ENCODE assay signal across 1 cellular context in the genomic region with DNA sequence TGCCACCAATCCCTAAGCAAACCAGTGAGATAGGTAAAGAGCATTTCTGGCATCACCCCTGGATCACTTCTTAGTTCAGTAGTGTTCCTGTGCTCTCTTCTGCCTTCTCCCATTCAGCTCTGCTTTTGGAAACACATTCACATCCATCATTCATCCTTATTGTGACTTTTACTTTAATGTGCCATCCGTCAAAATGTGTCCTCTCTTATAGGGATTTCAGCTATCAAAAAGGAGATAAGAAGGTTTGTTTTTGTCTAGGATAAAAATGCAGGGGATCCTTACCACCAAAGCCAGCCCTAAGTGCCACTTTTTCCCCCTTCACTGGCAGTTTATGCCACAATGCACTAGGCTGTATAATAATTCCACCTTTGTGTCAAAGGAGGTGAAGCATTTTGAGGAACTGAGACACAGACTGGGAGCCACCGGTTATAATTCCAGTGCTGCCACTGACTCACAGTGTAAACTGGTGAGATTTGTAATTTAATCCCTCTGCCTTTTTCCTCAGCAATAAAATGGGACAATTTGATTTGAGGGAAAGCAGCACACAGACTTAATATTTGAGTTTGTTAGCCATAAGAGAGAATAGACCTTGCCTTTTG.
TF ChIP-seq lines count a peak whose summit lies in the region.

No MANE protein-coding gene starts in this region.

TF ChIP-seq in HEK293, 187 proteins besides CTCF, POLR2A, EP300 and RAD21 (continued from another document):
- TF ChIP-seq, protein P1, sequence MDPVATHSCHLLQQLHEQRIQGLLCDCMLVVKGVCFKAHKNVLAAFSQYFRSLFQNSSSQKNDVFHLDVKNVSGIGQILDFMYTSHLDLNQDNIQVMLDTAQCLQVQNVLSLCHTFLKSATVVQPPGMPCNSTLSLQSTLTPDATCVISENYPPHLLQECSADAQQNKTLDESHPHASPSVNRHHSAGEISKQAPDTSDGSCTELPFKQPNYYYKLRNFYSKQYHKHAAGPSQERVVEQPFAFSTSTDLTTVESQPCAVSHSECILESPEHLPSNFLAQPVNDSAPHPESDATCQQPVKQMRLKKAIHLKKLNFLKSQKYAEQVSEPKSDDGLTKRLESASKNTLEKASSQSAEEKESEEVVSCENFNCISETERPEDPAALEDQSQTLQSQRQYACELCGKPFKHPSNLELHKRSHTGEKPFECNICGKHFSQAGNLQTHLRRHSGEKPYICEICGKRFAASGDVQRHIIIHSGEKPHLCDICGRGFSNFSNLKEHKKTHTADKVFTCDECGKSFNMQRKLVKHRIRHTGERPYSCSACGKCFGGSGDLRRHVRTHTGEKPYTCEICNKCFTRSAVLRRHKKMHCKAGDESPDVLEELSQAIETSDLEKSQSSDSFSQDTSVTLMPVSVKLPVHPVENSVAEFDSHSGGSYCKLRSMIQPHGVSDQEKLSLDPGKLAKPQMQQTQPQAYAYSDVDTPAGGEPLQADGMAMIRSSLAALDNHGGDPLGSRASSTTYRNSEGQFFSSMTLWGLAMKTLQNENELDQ (tag by site-specific recombination; IDR thresholded peaks at IDR 0.05; ENCODE audit: low read depth): no peak
- peak; percentile 88 for TF ChIP-seq FEZF1 (tag by site-specific recombination; IDR thresholded peaks at IDR 0.05)
- peak; percentile 49; the same call in 1 of the 2 replicates for TF ChIP-seq ZNF10 (tag by site-specific recombination; IDR thresholded peaks at IDR 0.05)
- peak; percentile 40; the same call in 1 of the 2 replicates for TF ChIP-seq IKZF3 (tag by site-specific recombination; IDR thresholded peaks at IDR 0.05)
- 0 out of 2 replicates have a peak, but pooled peaks have one; percentile 30 for TF ChIP-seq ZNF843 (tag by site-specific recombination; IDR thresholded peaks at IDR 0.05)
- TF ChIP-seq, protein P2, sequence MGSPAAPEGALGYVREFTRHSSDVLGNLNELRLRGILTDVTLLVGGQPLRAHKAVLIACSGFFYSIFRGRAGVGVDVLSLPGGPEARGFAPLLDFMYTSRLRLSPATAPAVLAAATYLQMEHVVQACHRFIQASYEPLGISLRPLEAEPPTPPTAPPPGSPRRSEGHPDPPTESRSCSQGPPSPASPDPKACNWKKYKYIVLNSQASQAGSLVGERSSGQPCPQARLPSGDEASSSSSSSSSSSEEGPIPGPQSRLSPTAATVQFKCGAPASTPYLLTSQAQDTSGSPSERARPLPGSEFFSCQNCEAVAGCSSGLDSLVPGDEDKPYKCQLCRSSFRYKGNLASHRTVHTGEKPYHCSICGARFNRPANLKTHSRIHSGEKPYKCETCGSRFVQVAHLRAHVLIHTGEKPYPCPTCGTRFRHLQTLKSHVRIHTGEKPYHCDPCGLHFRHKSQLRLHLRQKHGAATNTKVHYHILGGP (tag by site-specific recombination; IDR thresholded peaks at IDR 0.05): no peak
- TF ChIP-seq ZNF600 (tag by site-specific recombination; IDR thresholded peaks at IDR 0.05): peak; percentile 53; the same call in 1 of the 2 replicates
- TF ChIP-seq SP3 (tag by site-specific recombination; IDR thresholded peaks at IDR 0.05): no peak
- no peak for TF ChIP-seq ZBTB1 (tag by site-specific recombination; IDR thresholded peaks at IDR 0.05)
- peak; percentile 79; the same call in 1 of the 2 replicates for TF ChIP-seq ZBTB20 (tag by site-specific recombination; IDR thresholded peaks at IDR 0.05)
- TF ChIP-seq ZNF423 (tag by site-specific recombination; IDR thresholded peaks at IDR 0.05): 0 out of 2 replicates have a peak, but pooled peaks have one; percentile 12
- TF ChIP-seq ZSCAN30 (tag by site-specific recombination; IDR thresholded peaks at IDR 0.05): peak; percentile 65; the same call in 1 of the 2 replicates
- no peak for TF ChIP-seq ZNF610 (tag by site-specific recombination; IDR thresholded peaks at IDR 0.05; ENCODE audit: borderline replicate concordance)
- TF ChIP-seq, protein P3, sequence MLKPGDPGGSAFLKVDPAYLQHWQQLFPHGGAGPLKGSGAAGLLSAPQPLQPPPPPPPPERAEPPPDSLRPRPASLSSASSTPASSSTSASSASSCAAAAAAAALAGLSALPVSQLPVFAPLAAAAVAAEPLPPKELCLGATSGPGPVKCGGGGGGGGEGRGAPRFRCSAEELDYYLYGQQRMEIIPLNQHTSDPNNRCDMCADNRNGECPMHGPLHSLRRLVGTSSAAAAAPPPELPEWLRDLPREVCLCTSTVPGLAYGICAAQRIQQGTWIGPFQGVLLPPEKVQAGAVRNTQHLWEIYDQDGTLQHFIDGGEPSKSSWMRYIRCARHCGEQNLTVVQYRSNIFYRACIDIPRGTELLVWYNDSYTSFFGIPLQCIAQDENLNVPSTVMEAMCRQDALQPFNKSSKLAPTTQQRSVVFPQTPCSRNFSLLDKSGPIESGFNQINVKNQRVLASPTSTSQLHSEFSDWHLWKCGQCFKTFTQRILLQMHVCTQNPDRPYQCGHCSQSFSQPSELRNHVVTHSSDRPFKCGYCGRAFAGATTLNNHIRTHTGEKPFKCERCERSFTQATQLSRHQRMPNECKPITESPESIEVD (tag by site-specific recombination; IDR thresholded peaks at IDR 0.05): peak; percentile 67
- TF ChIP-seq, protein P4, sequence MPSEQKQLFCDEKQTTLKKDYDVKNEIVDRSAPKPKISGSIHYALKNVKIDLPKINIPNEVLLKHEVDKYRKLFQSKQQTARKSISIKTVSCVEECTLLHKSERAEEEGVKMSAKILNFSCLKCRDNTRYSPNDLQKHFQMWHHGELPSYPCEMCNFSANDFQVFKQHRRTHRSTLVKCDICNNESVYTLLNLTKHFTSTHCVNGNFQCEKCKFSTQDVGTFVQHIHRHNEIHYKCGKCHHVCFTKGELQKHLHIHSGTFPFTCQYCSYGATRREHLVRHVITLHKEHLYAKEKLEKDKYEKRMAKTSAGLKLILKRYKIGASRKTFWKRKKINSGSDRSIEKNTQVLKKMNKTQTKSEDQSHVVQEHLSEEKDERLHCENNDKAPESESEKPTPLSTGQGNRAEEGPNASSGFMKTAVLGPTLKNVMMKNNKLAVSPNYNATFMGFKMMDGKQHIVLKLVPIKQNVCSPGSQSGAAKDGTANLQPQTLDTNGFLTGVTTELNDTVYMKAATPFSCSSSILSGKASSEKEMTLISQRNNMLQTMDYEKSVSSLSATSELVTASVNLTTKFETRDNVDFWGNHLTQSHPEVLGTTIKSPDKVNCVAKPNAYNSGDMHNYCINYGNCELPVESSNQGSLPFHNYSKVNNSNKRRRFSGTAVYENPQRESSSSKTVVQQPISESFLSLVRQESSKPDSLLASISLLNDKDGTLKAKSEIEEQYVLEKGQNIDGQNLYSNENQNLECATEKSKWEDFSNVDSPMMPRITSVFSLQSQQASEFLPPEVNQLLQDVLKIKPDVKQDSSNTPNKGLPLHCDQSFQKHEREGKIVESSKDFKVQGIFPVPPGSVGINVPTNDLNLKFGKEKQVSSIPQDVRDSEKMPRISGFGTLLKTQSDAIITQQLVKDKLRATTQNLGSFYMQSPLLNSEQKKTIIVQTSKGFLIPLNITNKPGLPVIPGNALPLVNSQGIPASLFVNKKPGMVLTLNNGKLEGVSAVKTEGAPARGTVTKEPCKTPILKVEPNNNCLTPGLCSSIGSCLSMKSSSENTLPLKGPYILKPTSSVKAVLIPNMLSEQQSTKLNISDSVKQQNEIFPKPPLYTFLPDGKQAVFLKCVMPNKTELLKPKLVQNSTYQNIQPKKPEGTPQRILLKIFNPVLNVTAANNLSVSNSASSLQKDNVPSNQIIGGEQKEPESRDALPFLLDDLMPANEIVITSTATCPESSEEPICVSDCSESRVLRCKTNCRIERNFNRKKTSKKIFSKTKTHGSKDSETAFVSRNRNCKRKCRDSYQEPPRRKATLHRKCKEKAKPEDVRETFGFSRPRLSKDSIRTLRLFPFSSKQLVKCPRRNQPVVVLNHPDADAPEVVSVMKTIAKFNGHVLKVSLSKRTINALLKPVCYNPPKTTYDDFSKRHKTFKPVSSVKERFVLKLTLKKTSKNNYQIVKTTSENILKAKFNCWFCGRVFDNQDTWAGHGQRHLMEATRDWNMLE (tag by site-specific recombination; conservative IDR thresholded peaks at IDR 0.05; ENCODE audit: low read depth): no peak
- TF ChIP-seq ZNF529 (tag by site-specific recombination; IDR thresholded peaks at IDR 0.05; ENCODE audit: insufficient replicate concordance): no peak
- TF ChIP-seq ZNF571 (tag by site-specific recombination; IDR thresholded peaks at IDR 0.05): no peak
- TF ChIP-seq ATF2 (tag by site-specific recombination; IDR thresholded peaks at IDR 0.05; ENCODE audit: low read depth): no peak
- no peak for TF ChIP-seq ZNF391 (tag by site-specific recombination; IDR thresholded peaks at IDR 0.05; ENCODE audit: borderline replicate concordance, low read depth)
- TF ChIP-seq ZNF692 (tag by site-specific recombination; IDR thresholded peaks at IDR 0.05): 0 out of 2 replicates have a peak, but pooled peaks have one; percentile 18
- TF ChIP-seq ZXDB (tag by site-specific recombination; IDR thresholded peaks at IDR 0.05): 0 out of 2 replicates have a peak, but pooled peaks have one; percentile 39
- peak; percentile 87 for TF ChIP-seq OSR2 (tag by site-specific recombination; IDR thresholded peaks at IDR 0.05)
TF ChIP-seq in HEK293: peak in this region for 19.
